In the genomic region with DNA sequence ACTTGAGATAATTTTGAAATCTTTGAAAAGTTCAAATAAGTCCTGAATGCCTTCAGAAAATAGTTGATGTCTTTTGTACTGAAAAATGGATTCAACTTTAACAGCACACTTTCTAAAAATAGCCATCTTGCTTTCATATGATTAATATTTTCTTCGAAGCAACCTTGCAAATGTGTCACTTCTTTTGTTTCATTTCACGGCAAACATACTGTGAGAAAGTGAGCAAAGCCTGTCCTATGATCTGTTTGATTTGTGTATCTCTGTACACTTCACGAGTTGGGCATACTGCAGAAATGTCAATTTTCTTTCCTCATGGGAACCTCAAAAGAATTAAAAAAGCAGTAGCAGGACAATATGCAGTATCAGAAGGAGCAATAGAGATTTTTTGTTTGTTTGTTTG, we compare ENCODE assay signal across 1 cellular context.
TF ChIP-seq lines count a peak whose summit lies in the region.

No MANE protein-coding gene starts in this region.

TF ChIP-seq in HepG2, 621 proteins besides CTCF, POLR2A, EP300 and RAD21:
- TF ChIP-seq, protein P1, sequence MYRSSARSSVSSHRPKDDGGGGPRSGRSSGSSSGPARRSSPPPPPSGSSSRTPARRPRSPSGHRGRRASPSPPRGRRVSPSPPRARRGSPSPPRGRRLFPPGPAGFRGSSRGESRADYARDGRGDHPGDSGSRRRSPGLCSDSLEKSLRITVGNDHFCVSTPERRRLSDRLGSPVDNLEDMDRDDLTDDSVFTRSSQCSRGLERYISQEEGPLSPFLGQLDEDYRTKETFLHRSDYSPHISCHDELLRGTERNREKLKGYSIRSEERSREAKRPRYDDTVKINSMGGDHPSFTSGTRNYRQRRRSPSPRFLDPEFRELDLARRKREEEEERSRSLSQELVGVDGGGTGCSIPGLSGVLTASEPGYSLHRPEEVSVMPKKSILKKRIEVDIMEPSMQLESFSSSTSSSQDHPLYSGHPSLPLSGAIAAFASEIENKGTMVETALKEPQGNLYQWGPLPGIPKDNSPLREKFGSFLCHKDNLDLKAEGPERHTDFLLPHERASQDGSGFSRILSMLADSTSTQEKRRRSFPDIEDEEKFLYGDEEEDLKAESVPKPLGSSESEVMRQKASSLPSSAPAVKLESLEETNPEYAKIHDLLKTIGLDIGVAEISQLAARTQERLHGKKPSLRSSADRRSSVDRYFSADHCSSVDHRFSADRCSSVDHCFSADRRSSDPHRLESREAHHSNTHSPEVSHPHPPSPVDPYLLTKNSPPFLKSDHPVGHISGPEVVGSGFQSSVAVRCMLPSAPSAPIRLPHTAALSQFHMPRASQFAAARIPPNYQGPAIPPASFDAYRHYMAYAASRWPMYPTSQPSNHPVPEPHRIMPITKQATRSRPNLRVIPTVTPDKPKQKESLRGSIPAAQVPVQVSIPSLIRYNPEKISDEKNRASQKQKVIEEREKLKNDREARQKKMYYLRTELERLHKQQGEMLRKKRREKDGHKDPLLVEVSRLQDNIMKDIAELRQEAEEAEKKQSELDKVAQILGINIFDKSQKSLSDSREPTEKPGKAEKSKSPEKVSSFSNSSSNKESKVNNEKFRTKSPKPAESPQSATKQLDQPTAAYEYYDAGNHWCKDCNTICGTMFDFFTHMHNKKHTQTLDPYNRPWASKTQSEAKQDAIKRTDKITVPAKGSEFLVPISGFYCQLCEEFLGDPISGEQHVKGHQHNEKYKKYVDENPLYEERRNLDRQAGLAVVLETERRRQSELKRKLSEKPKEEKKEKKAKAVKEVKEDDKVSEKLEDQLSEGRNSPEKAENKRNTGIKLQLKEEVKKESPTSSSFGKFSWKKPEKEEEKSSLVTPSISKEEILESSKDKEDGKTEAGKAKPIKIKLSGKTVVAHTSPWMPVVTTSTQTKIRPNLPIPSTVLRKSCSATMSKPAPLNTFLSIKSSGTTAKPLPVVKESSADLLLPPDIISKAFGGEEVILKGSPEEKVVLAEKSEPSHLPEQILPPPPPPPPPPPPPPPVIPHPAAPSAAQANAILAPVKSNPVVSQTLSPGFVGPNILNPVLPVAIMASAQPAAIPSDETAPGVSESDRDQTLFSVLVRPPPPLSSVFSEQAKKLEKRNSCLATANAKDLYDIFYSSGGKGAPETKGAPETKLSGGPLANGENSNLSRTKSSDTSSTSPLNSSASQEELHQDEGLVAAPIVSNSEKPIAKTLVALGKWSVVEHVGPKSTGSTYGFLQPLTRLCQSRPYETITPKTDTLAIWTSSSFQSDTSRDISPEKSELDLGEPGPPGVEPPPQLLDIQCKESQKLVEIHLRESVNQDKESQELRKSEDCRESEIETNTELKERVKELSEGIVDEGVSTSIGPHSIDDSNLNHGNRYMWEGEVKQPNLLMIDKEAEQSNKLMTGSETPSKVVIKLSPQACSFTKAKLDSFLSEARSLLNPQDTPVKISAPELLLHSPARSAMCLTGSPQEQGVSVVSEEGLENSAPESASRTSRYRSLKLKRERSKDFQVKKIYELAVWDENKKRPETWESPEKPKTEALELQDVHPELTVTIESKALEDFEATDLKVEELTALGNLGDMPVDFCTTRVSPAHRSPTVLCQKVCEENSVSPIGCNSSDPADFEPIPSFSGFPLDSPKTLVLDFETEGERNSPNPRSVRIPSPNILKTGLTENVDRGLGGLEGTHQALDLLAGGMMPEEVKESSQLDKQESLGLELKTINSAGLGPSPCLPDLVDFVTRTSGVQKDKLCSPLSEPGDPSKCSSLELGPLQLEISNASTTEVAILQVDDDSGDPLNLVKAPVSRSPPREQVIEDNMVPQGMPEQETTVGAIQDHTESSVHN (CRISPR knock-in tag; IDR thresholded peaks at IDR 0.05) = no peak
- TF ChIP-seq ZNF282 (IDR thresholded peaks at IDR 0.05; ENCODE audit: partially characterized antibody) (no peak), ZNF598 (CRISPR knock-in tag; IDR thresholded peaks at IDR 0.05; ENCODE audit: borderline replicate concordance) (no peak), MAFK (conservative IDR thresholded peaks at IDR 0.05 in 1 of 2, IDR thresholded peaks at IDR 0.05 in 1 of 2; ENCODE audit: low read length in 2 of 2) (no peak), ZNF414 (CRISPR knock-in tag; IDR thresholded peaks at IDR 0.05) (no peak), KLF11 (CRISPR knock-in tag; IDR thresholded peaks at IDR 0.05) (no peak), ZNF354B (CRISPR knock-in tag; IDR thresholded peaks at IDR 0.05) (no peak), ZNF768 (CRISPR knock-in tag; IDR thresholded peaks at IDR 0.05) (no peak), MBD4 (IDR thresholded peaks at IDR 0.05; ENCODE audit: borderline replicate concordance, low read length) (no peak), ZNF235 (CRISPR knock-in tag; IDR thresholded peaks at IDR 0.05; ENCODE audit: borderline replicate concordance) (no peak), FOXP4 (CRISPR knock-in tag; IDR thresholded peaks at IDR 0.05) (no peak), ZNF569 (CRISPR knock-in tag; IDR thresholded peaks at IDR 0.05; ENCODE audit: borderline replicate concordance) (no peak), ZXDC (CRISPR knock-in tag; IDR thresholded peaks at IDR 0.05) (no peak), ZNF468 (CRISPR knock-in tag; IDR thresholded peaks at IDR 0.05) (no peak), KDM5A (IDR thresholded peaks at IDR 0.05; ENCODE audit: borderline replicate concordance, low read length) (no peak), YEATS2 (CRISPR knock-in tag; IDR thresholded peaks at IDR 0.05; ENCODE audit: borderline replicate concordance) (no peak), FOSL1 (CRISPR knock-in tag; IDR thresholded peaks at IDR 0.05; ENCODE audit: borderline replicate concordance) (no peak)
- TF ChIP-seq, protein P2, sequence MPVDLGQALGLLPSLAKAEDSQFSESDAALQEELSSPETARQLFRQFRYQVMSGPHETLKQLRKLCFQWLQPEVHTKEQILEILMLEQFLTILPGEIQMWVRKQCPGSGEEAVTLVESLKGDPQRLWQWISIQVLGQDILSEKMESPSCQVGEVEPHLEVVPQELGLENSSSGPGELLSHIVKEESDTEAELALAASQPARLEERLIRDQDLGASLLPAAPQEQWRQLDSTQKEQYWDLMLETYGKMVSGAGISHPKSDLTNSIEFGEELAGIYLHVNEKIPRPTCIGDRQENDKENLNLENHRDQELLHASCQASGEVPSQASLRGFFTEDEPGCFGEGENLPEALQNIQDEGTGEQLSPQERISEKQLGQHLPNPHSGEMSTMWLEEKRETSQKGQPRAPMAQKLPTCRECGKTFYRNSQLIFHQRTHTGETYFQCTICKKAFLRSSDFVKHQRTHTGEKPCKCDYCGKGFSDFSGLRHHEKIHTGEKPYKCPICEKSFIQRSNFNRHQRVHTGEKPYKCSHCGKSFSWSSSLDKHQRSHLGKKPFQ (CRISPR knock-in tag; IDR thresholded peaks at IDR 0.05; ENCODE audit: insufficient replicate concordance) = no peak
